Comparison of ENCODE assay signal across 8 cellular contexts in the genomic region with DNA sequence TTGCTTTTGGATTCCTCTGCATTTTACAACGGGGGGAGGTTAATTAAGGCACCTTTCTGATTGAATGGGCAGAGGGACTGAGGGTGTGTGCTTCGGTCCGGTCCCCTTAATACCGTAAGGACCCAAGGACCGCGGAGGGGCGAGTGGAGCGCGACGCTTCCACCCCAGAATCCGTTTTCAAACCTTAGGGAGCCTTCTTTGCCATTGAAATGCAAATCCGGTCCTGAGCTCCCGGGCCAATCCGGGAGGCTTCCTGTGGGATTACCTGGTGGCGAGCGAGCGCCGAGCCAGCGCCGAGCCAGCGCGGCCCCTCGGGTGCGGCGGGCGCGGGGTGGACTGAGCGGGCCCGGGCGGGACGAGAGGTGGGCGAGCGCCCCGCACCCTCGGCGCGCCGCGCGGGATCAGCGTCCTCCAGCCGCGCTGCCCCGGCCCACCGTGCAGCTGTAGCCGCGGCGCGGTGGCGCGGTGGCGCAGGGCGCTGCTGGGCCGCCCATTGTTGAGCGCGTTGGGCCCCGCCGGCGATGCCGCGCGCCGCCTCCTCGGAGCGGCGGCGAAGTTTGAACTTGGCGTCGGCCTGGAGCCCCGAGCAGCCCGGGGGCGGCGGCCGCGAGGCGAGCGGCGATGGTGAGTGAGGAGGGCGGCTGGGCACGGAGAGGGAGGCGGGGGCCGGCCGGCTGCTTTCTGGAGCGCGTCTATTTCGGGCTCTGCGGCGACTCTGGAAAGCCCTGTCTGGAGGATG.
A peak's percentile ranks its signal among the peaks of the same experiment; 100 is the strongest.
DNase-seq lines count a peak whose midpoint lies in the region; ATAC-seq and TF ChIP-seq lines count a peak whose summit lies in the region.

No MANE protein-coding gene starts in this region.

- H3K27me3 Mint-ChIP-seq in activated naive CD4-positive, alpha-beta T cell treated with anti-CD3 and anti-CD28 coated beads, Interleukin-2, amount 10 ng/mL, durations not matched to agents 7 days and 5 days: peaks cover 69% of the 10 kb centered on the region

- intact Hi-C loops in heart left ventricle (cut with DNase I): loop anchor here in 1 of 10 donors (5.0 kb wide), 1 partner anchor 48 kb away; no protein-coding TSS in a partner anchor
- intact Hi-C loops in prostate gland (cut with DNase I): loop anchor here (5.0 kb wide), 2 partner anchors 62 to 68 kb away; no protein-coding TSS in a partner anchor

- H3K27ac Mint-ChIP-seq in activated naive CD4-positive, alpha-beta T cell treated with anti-CD3 and anti-CD28 coated beads, Interleukin-2, amount 10 ng/mL, durations not matched to agents 7 days and 5 days: no peak overlapping the region

- H3K36me3 ChIP-seq in heart left ventricle (no peaks in the 10 kb centered on the region), prostate gland (no peaks in the 10 kb centered on the region)

- ATAC-seq in GM21526 (IDR thresholded peaks at IDR 0.05; ENCODE audit: low FRiP score, unreplicated experiment) (peak; percentile 56), heart left ventricle (peak in 3 of 4 donors; percentile 76 to 86 (median 82))

- TF ChIP-seq CTCF in heart left ventricle (IDR thresholded peaks at IDR 0.05): no peak
- TF ChIP-seq CTCF in prostate gland (IDR thresholded peaks at IDR 0.05): no peak

- H3K4me1 Mint-ChIP-seq in activated naive CD4-positive, alpha-beta T cell treated with anti-CD3 and anti-CD28 coated beads, Interleukin-2, amount 10 ng/mL, durations not matched to agents 7 days and 5 days: peaks cover 15% of the 10 kb centered on the region

- H3K4me3 Mint-ChIP-seq in activated naive CD4-positive, alpha-beta T cell treated with anti-CD3 and anti-CD28 coated beads, Interleukin-2, amount 10 ng/mL, durations not matched to agents 7 days and 5 days: peak overlapping the region; percentile 30

- H3K4me1 ChIP-seq in heart left ventricle (peaks cover 0 to 36% (median 20%) of the 10 kb centered on the region in 12 donors), prostate gland (replicated peaks) (peaks cover 16% of the 10 kb centered on the region)

- H3K4me3 ChIP-seq in heart left ventricle (peak overlapping the region; percentile 37 to 71 (median 56)), prostate gland (peak overlapping the region; percentile 50 to 64)

- 1 to 4% (median 2%) methylated on average over 30 to 88 of the region's 88 CpGs for WGBS in heart left ventricle, 4 donors
- WGBS in prostate gland: under 1% methylated on average over 37 of the region's 88 CpGs

- H3K36me3 Mint-ChIP-seq in activated naive CD4-positive, alpha-beta T cell treated with anti-CD3 and anti-CD28 coated beads, Interleukin-2, amount 10 ng/mL, durations not matched to agents 7 days and 5 days: no peaks in the 10 kb centered on the region

- H3K9me3 ChIP-seq in heart left ventricle (no peaks in the 10 kb centered on the region), prostate gland (no peaks in the 10 kb centered on the region)

- TF ChIP-seq POLR2A in heart left ventricle (IDR thresholded peaks at IDR 0.05) (no peak), prostate gland (IDR thresholded peaks at IDR 0.05) (no peak)

- DNase-seq in Caki2 (ENCODE audit: low read depth) (peak; percentile 60), NCI-H146 treated with DMSO at 0.1 percent for 48 hours (lab: John Stamatoyannopoulos, UW; ENCODE audit: unreplicated experiment) (peak; percentile 70), heart left ventricle (peak; percentile 38 to 69 (median 59)), prostate gland (ENCODE audit: low spot score) (peak; percentile 60), SW 1271 (lab: John Stamatoyannopoulos, UW) (no peak), KBM-7 (no peak)
- peak; percentile 29 for DNase-seq in activated naive CD4-positive, alpha-beta T cell treated with anti-CD3 and anti-CD28 coated beads, Interleukin-2, amount 10 ng/mL, durations not matched to agents 7 days and 5 days

- H3K9me3 Mint-ChIP-seq in activated naive CD4-positive, alpha-beta T cell treated with anti-CD3 and anti-CD28 coated beads, Interleukin-2, amount 10 ng/mL, durations not matched to agents 7 days and 5 days: no peaks in the 10 kb centered on the region

- H3K27me3 ChIP-seq in heart left ventricle (peaks cover 0 to 70% (median 0%) of the 10 kb centered on the region in 9 donors), prostate gland (replicated peaks; ENCODE audit: insufficient read depth) (no peaks in the 10 kb centered on the region)

- in situ Hi-C loops in Caki2 (cut with HindIII; ENCODE audit: low pct_unique_long_range_greater_than_20kb, low sequenced_read_pairs) (no loop called here), KBM-7 (cut with MboI; ENCODE audit: low pct_unique_long_range_greater_than_20kb, low sequenced_read_pairs) (no loop called here)

- peak overlapping the region in 6 of 12 donors; percentile 41 to 69 (median 52) for H3K27ac ChIP-seq in heart left ventricle
- peak overlapping the region; percentile 88 for H3K27ac ChIP-seq in prostate gland

- CTCF ChIA-PET in activated naive CD4-positive, alpha-beta T cell treated with anti-CD3 and anti-CD28 coated beads, Interleukin-2, amount 10 ng/mL, durations not matched to agents 7 days and 5 days (lab: Charles Lee): no interaction called here

Comparison
In these comparisons a context has a peak if more than half of its experiments do, and no peak if none do; other contexts are left out.
1. DNase-seq: peak in Caki2 (single experiment), NCI-H146 treated with DMSO at 0.1 percent for 48 hours (single experiment), activated naive CD4-positive, alpha-beta T cell treated with anti-CD3 and anti-CD28 coated beads, Interleukin-2, amount 10 ng/mL, durations not matched to agents 7 days and 5 days (single experiment), heart left ventricle (5 of 5) and prostate gland (single experiment); none in SW 1271 (0 of 2) and KBM-7 (single experiment).